In the genomic region with DNA sequence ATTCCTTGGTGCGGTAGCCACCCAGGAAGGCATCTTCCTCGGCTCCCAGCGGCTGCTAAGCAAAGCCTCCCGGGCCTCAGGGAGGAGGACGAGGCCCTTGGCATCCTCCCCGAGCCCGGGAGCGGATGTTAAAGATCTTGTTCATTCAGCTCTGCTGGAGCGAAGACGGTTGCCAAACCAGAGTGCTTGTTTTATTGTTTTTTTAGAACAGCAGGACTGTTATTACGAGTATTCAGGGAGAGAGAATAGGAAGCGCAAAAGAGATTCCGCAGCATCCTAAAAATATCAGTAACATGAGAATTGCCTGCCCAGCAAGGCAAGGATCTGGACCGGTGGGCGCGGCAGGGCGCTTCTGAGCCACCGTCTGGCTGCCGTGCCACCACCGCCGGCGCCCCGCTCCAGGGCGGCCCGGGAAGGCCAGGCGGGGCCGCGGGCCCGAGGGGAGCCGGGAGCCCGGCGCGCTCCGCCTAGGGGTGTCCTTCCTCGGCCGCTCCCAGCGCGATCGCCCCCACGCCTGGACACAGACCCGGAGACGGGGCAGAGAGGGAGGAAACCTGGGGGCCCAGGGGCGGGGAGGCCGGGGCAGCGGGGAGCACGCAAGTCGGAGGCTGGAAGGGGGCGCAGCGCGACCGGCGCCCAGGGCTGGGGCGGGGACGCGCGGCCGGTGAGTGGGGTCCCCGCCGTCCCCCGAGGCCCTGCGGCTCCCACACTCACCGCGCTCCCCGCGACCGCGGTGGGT, we compare ENCODE assay signal across 7 cellular contexts. TPM values are rescaled to one million over a fixed set of nuclear protein-coding genes. Genes with fewer than 3 reads are reported as not detected.
A peak's percentile ranks its signal among the peaks of the same experiment; 100 is the strongest.
DNase-seq lines count a peak whose midpoint lies in the region; ATAC-seq, FAIRE-seq and TF ChIP-seq lines count a peak whose summit lies in the region.

No MANE protein-coding gene starts in this region.

- intact Hi-C loops in Panc1 (cut with micrococcal nuclease; ENCODE audit: unreplicated experiment) (loop anchor here (10.0 kb wide), 1 partner anchor 45 kb away; a partner anchor contains a TSS), HepG2 (cut with micrococcal nuclease; ENCODE audit: unreplicated experiment) (no loop called here)

- H3K9me3 ChIP-seq in Panc1 (ENCODE audit: control insufficient read depth, insufficient read depth, low read depth, low read length): no peaks in the 10 kb centered on the region
- H3K9me3 ChIP-seq in HepG2 (ENCODE audit: low read length): no peaks in the 10 kb centered on the region

- WGBS in HepG2 (ENCODE audit: low lambda C conversion rate): 12% methylated on average over 22 of the region's 67 CpGs

- H3K27ac ChIP-seq in Panc1 (ENCODE audit: low read length) (peak overlapping the region; percentile 83), HepG2 (ENCODE audit: extremely low read length, insufficient read depth, low read length) (no peak overlapping the region)

- H2AFZ ChIP-seq in HepG2 (ENCODE audit: low read length): no peak overlapping the region

- H3K9me3 Mint-ChIP-seq in HFFc6: no peaks in the 10 kb centered on the region

- H3K4me3 Mint-ChIP-seq in HFFc6: peak overlapping the region; percentile 84

- TF ChIP-seq RAD21 in HepG2 (CRISPR knock-in tag; IDR thresholded peaks at IDR 0.05): no peak

- no peak for TF ChIP-seq POLR2A in HepG2 (IDR thresholded peaks at IDR 0.05; ENCODE audit: insufficient read depth in 1 of 2, low read depth in 2 of 2, low read length in 2 of 2)

- H3K4me1 Mint-ChIP-seq in HFFc6 (ENCODE audit: low read depth): peaks cover 25% of the 10 kb centered on the region

- H3K36me3 Mint-ChIP-seq in HFFc6 (ENCODE audit: low read depth): no peaks in the 10 kb centered on the region; the same call in 1 of the 2 replicates

- H3K36me3 ChIP-seq in Panc1 (ENCODE audit: control insufficient read depth, insufficient read depth, low read length): no peaks in the 10 kb centered on the region
- H3K36me3 ChIP-seq in HepG2 (replicated peaks in 1 of 2; ENCODE audit: control insufficient read depth in 1 of 2, insufficient read depth in 2 of 2, low read length in 2 of 2): no peaks in the 10 kb centered on the region

- FAIRE-seq in HepG2 (lab: Jason Lieb, UNC): no peak

- DNase-seq in GM10248 (ENCODE audit: extremely low spot score): peak; percentile 42
- DNase-seq in HFFc6: peak; percentile 55
- no peak for DNase-seq in Panc1 (ENCODE audit: low read depth, low spot score)
- peak; percentile 38 for DNase-seq in dedifferentiated amniotic fluid mesenchymal stem cell (ENCODE audit: extremely low spot score)
- DNase-seq in HepG2 (ENCODE audit: low spot score): no peak
- DNase-seq in stromal cell of bone marrow (ENCODE audit: low read depth): peak; percentile 70
- DNase-seq in SKM-1 treated with dmso at 0.1 percent for 144 hours (lab: John Stamatoyannopoulos, UW; ENCODE audit: unreplicated experiment): no peak

- peak; percentile 79 for ATAC-seq in Panc1
- peak; percentile 82 for ATAC-seq in HepG2

- H3K27me3 Mint-ChIP-seq in HFFc6 (ENCODE audit: insufficient read depth): peaks cover 51% of the 10 kb centered on the region

- H3K9ac ChIP-seq in HepG2 (ENCODE audit: insufficient read depth, low read depth, low read length): peak overlapping the region; percentile 55; the same call in 1 of the 2 replicates

- no peaks in the 10 kb centered on the region for H3K79me2 ChIP-seq in HepG2 (ENCODE audit: insufficient read depth, low read length)

- peak overlapping the region; percentile 61 to 72 for H3K4me3 ChIP-seq in Panc1 (ENCODE audit: low read depth in 2 of 2, low read length in 2 of 2)
- H3K4me3 ChIP-seq in HepG2 (replicated peaks in 1 of 3; ENCODE audit: insufficient read depth in 1 of 3, low read depth in 2 of 3, low read length in 3 of 3): peak overlapping the region; percentile 56 to 72 (median 59); a peak in 5 of 6 replicates

- H3K27me3 ChIP-seq in Panc1 (ENCODE audit: control insufficient read depth, insufficient read depth, low read length): no peaks in the 10 kb centered on the region
- peaks cover 10 to 71% of the 10 kb centered on the region in 2 experiments; a peak in 4 of 5 replicates for H3K27me3 ChIP-seq in HepG2 (ENCODE audit: control insufficient read depth in 1 of 2, insufficient read depth in 2 of 2, low read length in 2 of 2)

- TF ChIP-seq CTCF in GM10248 (IDR thresholded peaks at IDR 0.05; ENCODE audit: control extremely low read depth, extremely low read depth, low read depth, missing control alignments) (no peak), HFFc6 (IDR thresholded peaks at IDR 0.05) (no peak), Panc1 (IDR thresholded peaks at IDR 0.05) (no peak), HepG2 (CRISPR knock-in tag; IDR thresholded peaks at IDR 0.05) (no peak)

- no TSS peak for BruUV-seq in Panc1 (replicated peaks; lab: Mats Ljungman, UMichigan)
- no TSS peak for BruUV-seq in HepG2 (replicated peaks; lab: Mats Ljungman, UMichigan)

- no peaks in the 10 kb centered on the region for H4K20me1 ChIP-seq in HepG2 (ENCODE audit: insufficient read depth, low read length)

- H3K27ac Mint-ChIP-seq in HFFc6: peak overlapping the region; percentile 79

- in situ Hi-C loops in Panc1 (cut with HindIII; ENCODE audit: low pct_unique_long_range_greater_than_20kb, low sequenced_read_pairs): no loop called here
- in situ Hi-C loops in HepG2 (cut with HindIII; ENCODE audit: extremely low pct_ligation_motif_present, low pct_unique_long_range_greater_than_20kb): loop anchor here (5.0 kb wide), 1 partner anchor 38 kb away; no protein-coding TSS in a partner anchor

- H3K4me1 ChIP-seq in Panc1 (ENCODE audit: control insufficient read depth, insufficient read depth, low read length) (peaks cover 30% of the 10 kb centered on the region), HepG2 (ENCODE audit: insufficient read depth, low read length) (peaks cover 9% of the 10 kb centered on the region; the same call in 1 of the 2 replicates)

- TF ChIP-seq EP300 in HepG2 (IDR thresholded peaks at IDR 0.05; ENCODE audit: low read depth in 2 of 2, low read length in 2 of 2) (no peak), HepG2 (CRISPR knock-in tag; IDR thresholded peaks at IDR 0.05; ENCODE audit: borderline replicate concordance) (no peak)

- POLR2A ChIA-PET in GM10248 (lab: Yijun Ruan, JAX): no interaction called here
- POLR2A ChIA-PET in Panc1 (lab: Charles Lee): interaction anchor here (0.6 kb wide), 2 partner anchors 12 to 108 kb away, joined by 4 to 5 read pairs; no protein-coding TSS in a partner anchor
- POLR2A ChIA-PET in HepG2 (lab: Yijun Ruan, JAX): no interaction called here

- H3K4me2 ChIP-seq in HepG2 (ENCODE audit: low read depth, low read length): peak overlapping the region; percentile 72

- CTCF ChIA-PET in GM10248 (lab: Yijun Ruan, JAX) (interaction anchor here (1.0 to 21.6 kb wide), 10 partner anchors 5 to 358 kb away, joined by 3 to 390 read pairs (median 4); a partner anchor contains a TSS), Panc1 (lab: Charles Lee) (interaction anchor here (0.6 to 1.3 kb wide), 3 partner anchors 18 to 39 kb away, joined by 3 to 4 read pairs (median 3); no protein-coding TSS in a partner anchor), HepG2 (lab: Yijun Ruan, JAX; ENCODE audit: low intra/inter-chr PET ratio, low total read pairs) (interaction anchor here (1.4 kb wide), 1 partner anchor 18 kb away, joined by 3 read pairs; no protein-coding TSS in a partner anchor)

RNA-seq across cellular contexts. Expression of a gene that starts 0.8 kb away (rescaled TPM):
- total RNA-seq in HFFc6 (2021; fragmentation: NEBNext Ultra II Directional; extraction: Animal tissue kit (Norgen Biotek cat#: 25700)): 1 to 10 TPM in 4 of 6 experiments, under 1 TPM in 2; 0.24 to 2.0 (median 1.4) TPM
- total RNA-seq in Panc1 (2021; ENCODE audit: unreplicated experiment) (20.4 TPM), HepG2 (2016; rRNA removed; fragmentation: Illumina TruSeq; extraction: Trizol) (not detected in 2 replicates)
- polyA plus RNA-seq in Panc1 (2012; ENCODE audit: insufficient read length): 28.5 TPM
- 0.09 TPM in 1 of 2 replicates, not detected in the other for total RNA-seq in HepG2 (2016; cell fraction: cytosol; rRNA removed; fragmentation: Illumina TruSeq; extraction: Trizol; ENCODE audit: low read depth)
- not detected in 2 replicates for total RNA-seq in HepG2 (2016; cell fraction: insoluble cytoplasmic fraction; rRNA removed; fragmentation: Illumina TruSeq; extraction: Trizol)
- total RNA-seq in HepG2 (2016; cell fraction: membrane; rRNA removed; fragmentation: Illumina TruSeq; extraction: Trizol): 0.14 TPM in 1 of 2 replicates, not detected in the other
- not detected in 2 replicates for total RNA-seq in HepG2 (2016; cell fraction: nucleus; rRNA removed; fragmentation: Illumina TruSeq; extraction: Trizol)
- 0.04 TPM in 2 replicates for polyA plus RNA-seq in HepG2 (2011; rRNA removed)
- polyA plus RNA-seq in HepG2 (2011; cell fraction: cytosol; rRNA removed): 0.04 and 0.12 TPM in 2 replicates
- 0.03 TPM in 1 of 2 replicates, not detected in the other for polyA plus RNA-seq in HepG2 (2011; cell fraction: nucleus; rRNA removed)
- 0.13 TPM in 1 of 2 replicates, not detected in the other for polyA plus RNA-seq in HepG2 (2012)
- polyA plus RNA-seq in HepG2 (2016; cell fraction: cytosol; fragmentation: Illumina TruSeq; extraction: Trizol; ENCODE audit: low read depth): not detected in 2 replicates
- polyA plus RNA-seq in HepG2 (2016; cell fraction: insoluble cytoplasmic fraction; fragmentation: Illumina TruSeq; extraction: Trizol; ENCODE audit: low read depth): not detected in 2 replicates
- not detected in 2 replicates for polyA plus RNA-seq in HepG2 (2016; cell fraction: membrane; fragmentation: Illumina TruSeq; extraction: Trizol; ENCODE audit: low read depth)
- polyA plus RNA-seq in HepG2 (2016; cell fraction: nucleus; fragmentation: Illumina TruSeq; extraction: Trizol; ENCODE audit: insufficient read depth, low read depth): not detected in 2 replicates
- 0.16 TPM in 1 of 2 replicates, not detected in the other for polyA minus RNA-seq in HepG2 (2011; rRNA and poly(A)+ RNA removed; ENCODE audit: low replicate concordance)
- polyA minus RNA-seq in HepG2 (2011; cell fraction: cytosol; rRNA and poly(A)+ RNA removed): not detected in 2 replicates
- not detected in 2 replicates for polyA minus RNA-seq in HepG2 (2011; cell fraction: nucleus; rRNA and poly(A)+ RNA removed)

RNA-seq across cellular contexts. Expression of a gene that starts 36.0 kb away (rescaled TPM):
- 1 to 10 TPM; 2.8 to 3.9 (median 3.6) TPM for total RNA-seq in HFFc6 (2021; fragmentation: NEBNext Ultra II Directional; extraction: Animal tissue kit (Norgen Biotek cat#: 25700))
- total RNA-seq in Panc1 (2021; ENCODE audit: unreplicated experiment) (23.7 TPM), HepG2 (2016; rRNA removed; fragmentation: Illumina TruSeq; extraction: Trizol) (2.5 and 3.1 TPM in 2 replicates)
- 14.0 TPM for polyA plus RNA-seq in Panc1 (2012; ENCODE audit: insufficient read length)
- total RNA-seq in HepG2 (2016; cell fraction: cytosol; rRNA removed; fragmentation: Illumina TruSeq; extraction: Trizol; ENCODE audit: low read depth): 0.53 and 0.71 TPM in 2 replicates
- total RNA-seq in HepG2 (2016; cell fraction: insoluble cytoplasmic fraction; rRNA removed; fragmentation: Illumina TruSeq; extraction: Trizol): 2.6 and 2.9 TPM in 2 replicates
- 3.0 and 3.1 TPM in 2 replicates for total RNA-seq in HepG2 (2016; cell fraction: membrane; rRNA removed; fragmentation: Illumina TruSeq; extraction: Trizol)
- total RNA-seq in HepG2 (2016; cell fraction: nucleus; rRNA removed; fragmentation: Illumina TruSeq; extraction: Trizol): 2.7 and 3.1 TPM in 2 replicates
- polyA plus RNA-seq in HepG2 (2011; rRNA removed): 11.8 and 16.9 TPM in 2 replicates
- polyA plus RNA-seq in HepG2 (2011; cell fraction: cytosol; rRNA removed): 5.0 and 9.2 TPM in 2 replicates
- 5.8 and 9.5 TPM in 2 replicates for polyA plus RNA-seq in HepG2 (2011; cell fraction: nucleus; rRNA removed)
- polyA plus RNA-seq in HepG2 (2012): 8.7 and 11.2 TPM in 2 replicates
- polyA plus RNA-seq in HepG2 (2016; cell fraction: cytosol; fragmentation: Illumina TruSeq; extraction: Trizol; ENCODE audit: low read depth): 0.48 and 0.57 TPM in 2 replicates
- polyA plus RNA-seq in HepG2 (2016; cell fraction: insoluble cytoplasmic fraction; fragmentation: Illumina TruSeq; extraction: Trizol; ENCODE audit: low read depth): 2.9 and 3.2 TPM in 2 replicates
- polyA plus RNA-seq in HepG2 (2016; cell fraction: membrane; fragmentation: Illumina TruSeq; extraction: Trizol; ENCODE audit: low read depth): 1.8 and 2.0 TPM in 2 replicates
- polyA plus RNA-seq in HepG2 (2016; cell fraction: nucleus; fragmentation: Illumina TruSeq; extraction: Trizol; ENCODE audit: insufficient read depth, low read depth): 4.8 and 5.6 TPM in 2 replicates
- 22.9 and 78.5 TPM in 2 replicates for polyA minus RNA-seq in HepG2 (2011; rRNA and poly(A)+ RNA removed; ENCODE audit: low replicate concordance)
- 5.3 and 10.4 TPM in 2 replicates for polyA minus RNA-seq in HepG2 (2011; cell fraction: cytosol; rRNA and poly(A)+ RNA removed)
- polyA minus RNA-seq in HepG2 (2011; cell fraction: nucleus; rRNA and poly(A)+ RNA removed): 7.1 and 10.8 TPM in 2 replicates

RNA-seq across cellular contexts. Expression of a gene that starts 43.2 kb away (rescaled TPM):
- total RNA-seq in HFFc6 (2021; fragmentation: NEBNext Ultra II Directional; extraction: Animal tissue kit (Norgen Biotek cat#: 25700)): 100 to 1,000 TPM in 5 of 6 experiments, 10 to 100 TPM in 1; 76.4 to 179 (median 158) TPM
- total RNA-seq in Panc1 (2021; ENCODE audit: unreplicated experiment): 294 TPM
- polyA plus RNA-seq in Panc1 (2012; ENCODE audit: insufficient read length): 119 TPM
- 150 and 191 TPM in 2 replicates for total RNA-seq in HepG2 (2016; rRNA removed; fragmentation: Illumina TruSeq; extraction: Trizol)
- total RNA-seq in HepG2 (2016; cell fraction: cytosol; rRNA removed; fragmentation: Illumina TruSeq; extraction: Trizol; ENCODE audit: low read depth): 37.8 and 48.5 TPM in 2 replicates
- 147 and 157 TPM in 2 replicates for total RNA-seq in HepG2 (2016; cell fraction: insoluble cytoplasmic fraction; rRNA removed; fragmentation: Illumina TruSeq; extraction: Trizol)
- 80.6 and 88.9 TPM in 2 replicates for total RNA-seq in HepG2 (2016; cell fraction: membrane; rRNA removed; fragmentation: Illumina TruSeq; extraction: Trizol)
- total RNA-seq in HepG2 (2016; cell fraction: nucleus; rRNA removed; fragmentation: Illumina TruSeq; extraction: Trizol): 128 and 140 TPM in 2 replicates
- 15.2 and 31.3 TPM in 2 replicates for polyA plus RNA-seq in HepG2 (2011; rRNA removed)
- polyA plus RNA-seq in HepG2 (2011; cell fraction: cytosol; rRNA removed): 16.4 and 33.9 TPM in 2 replicates
- polyA plus RNA-seq in HepG2 (2011; cell fraction: nucleus; rRNA removed): 56.9 and 85.9 TPM in 2 replicates
- 28.1 and 60.7 TPM in 2 replicates for polyA plus RNA-seq in HepG2 (2012)
- polyA plus RNA-seq in HepG2 (2016; cell fraction: cytosol; fragmentation: Illumina TruSeq; extraction: Trizol; ENCODE audit: low read depth): 43.8 and 46.7 TPM in 2 replicates
- polyA plus RNA-seq in HepG2 (2016; cell fraction: insoluble cytoplasmic fraction; fragmentation: Illumina TruSeq; extraction: Trizol; ENCODE audit: low read depth): 194 and 228 TPM in 2 replicates
- 51.9 and 53.7 TPM in 2 replicates for polyA plus RNA-seq in HepG2 (2016; cell fraction: membrane; fragmentation: Illumina TruSeq; extraction: Trizol; ENCODE audit: low read depth)
- 138 and 141 TPM in 2 replicates for polyA plus RNA-seq in HepG2 (2016; cell fraction: nucleus; fragmentation: Illumina TruSeq; extraction: Trizol; ENCODE audit: insufficient read depth, low read depth)
- polyA minus RNA-seq in HepG2 (2011; rRNA and poly(A)+ RNA removed; ENCODE audit: low replicate concordance): 59.0 and 93.0 TPM in 2 replicates
- polyA minus RNA-seq in HepG2 (2011; cell fraction: cytosol; rRNA and poly(A)+ RNA removed): 42.2 and 50.2 TPM in 2 replicates
- polyA minus RNA-seq in HepG2 (2011; cell fraction: nucleus; rRNA and poly(A)+ RNA removed): 47.4 and 63.0 TPM in 2 replicates

Comparison
In these comparisons a context has a peak if more than half of its experiments do, and no peak if none do; other contexts are left out.
1. DNase-seq: peak in GM10248 (single experiment), HFFc6 (single experiment), dedifferentiated amniotic fluid mesenchymal stem cell (single experiment) and stromal cell of bone marrow (single experiment); none in Panc1 (single experiment), HepG2 (single experiment) and SKM-1 treated with dmso at 0.1 percent for 144 hours (single experiment).